13 cellular contexts compared by ENCODE assay signal in genomic region chr7:148540041-148540738, GRCh38. TPM values are rescaled to one million over a fixed set of nuclear protein-coding genes. Genes with fewer than 3 reads are reported as not detected.
DNase-seq lines count a peak whose midpoint lies in the region; ATAC-seq, FAIRE-seq and TF ChIP-seq lines count a peak whose summit lies in the region.
"Had no signal": no experiment of that assay in that cellular context is flagged by ENCODE, and none has a peak within 500 bp of the region (broad histone marks: within the 10 kb centered on the region; RNA-seq: fewer than 3 reads in every experiment).

No MANE protein-coding gene starts in this region.

- in situ Hi-C loops in astrocyte of the cerebellum (cut with HindIII; ENCODE audit: low sequenced_read_pairs), result no loop called here

- no peak for ATAC-seq in upper lobe of right lung
- ATAC-seq in HG02571 (IDR thresholded peaks at IDR 0.05; ENCODE audit: unreplicated experiment), result no peak
- no peak for ATAC-seq in GM19324 (IDR thresholded peaks at IDR 0.05; ENCODE audit: low FRiP score, unreplicated experiment)

- H3K4me3 ChIP-seq in astrocyte of the cerebellum (ENCODE audit: low read depth, low read length) (no peak overlapping the region), left ventricle myocardium inferior (no peak overlapping the region), skeletal muscle cell (ENCODE audit: low read depth, low read length) (no peak overlapping the region), upper lobe of right lung (no peak overlapping the region)

- TF ChIP-seq CTCF in astrocyte of the cerebellum (IDR thresholded peaks at IDR 0.05; ENCODE audit: low read depth, low read length, missing control alignments) (no peak), left ventricle myocardium inferior (IDR thresholded peaks at IDR 0.05; ENCODE audit: borderline replicate concordance) (no peak), upper lobe of right lung (IDR thresholded peaks at IDR 0.05) (no peak)

- no peaks in the 10 kb centered on the region for H3K4me1 ChIP-seq in left ventricle myocardium inferior
- no peaks in the 10 kb centered on the region for H3K4me1 ChIP-seq in upper lobe of right lung

- DNase-seq in H54 (ENCODE audit: insufficient read length, low spot score) (peak; percentile 74), astrocyte of the cerebellum (ENCODE audit: low read depth) (peak; percentile 60), left ventricle myocardium inferior (peak; percentile 65), skeletal muscle cell (ENCODE audit: low read depth) (peak; percentile 24), upper lobe of right lung (no peak), NOMO-1 (lab: John Stamatoyannopoulos, UW; ENCODE audit: unreplicated experiment in 2 of 2) (no peak)
- DNase-seq: GDM1, NCI-H2171 treated with DMSO at 0.1 percent for 48 hours had no signal

- no peaks in the 10 kb centered on the region for H3K36me3 ChIP-seq in left ventricle myocardium inferior
- H3K36me3 ChIP-seq in upper lobe of right lung, result no peaks in the 10 kb centered on the region

- peak; percentile 60 for FAIRE-seq in H54 (lab: Jason Lieb, UNC)
- FAIRE-seq: frontal cortex, TTC549 had no signal

- H3K27ac ChIP-seq in left ventricle myocardium inferior (replicated peaks) (no peak overlapping the region), upper lobe of right lung (no peak overlapping the region)
- H3K27ac ChIP-seq: HL-60 had no signal

- intact Hi-C loops in left ventricle myocardium inferior (cut with micrococcal nuclease) (no loop called here), upper lobe of right lung (cut with DNase I) (no loop called here)

- no peaks in the 10 kb centered on the region for H3K27me3 ChIP-seq in left ventricle myocardium inferior (ENCODE audit: low read depth)
- no peaks in the 10 kb centered on the region for H3K27me3 ChIP-seq in upper lobe of right lung

- no peak for TF ChIP-seq POLR2A in H54 (IDR thresholded peaks at IDR 0.05; ENCODE audit: low read depth, low read length)

- H3K9me3 ChIP-seq in left ventricle myocardium inferior (replicated peaks) (no peaks in the 10 kb centered on the region), upper lobe of right lung (no peaks in the 10 kb centered on the region)

RNA-seq across cellular contexts. Expression of gene C7orf33, which starts 50.4 kb away (rescaled TPM):
- total RNA-seq in left ventricle myocardium inferior, result not detected
- not detected for total RNA-seq in upper lobe of right lung
- total RNA-seq: frontal cortex had no signal

Comparison
In these comparisons a context has a peak if more than half of its experiments do, and no peak if none do; other contexts are left out.
1. DNase-seq: peak in H54 (single experiment), astrocyte of the cerebellum (single experiment), left ventricle myocardium inferior (single experiment) and skeletal muscle cell (single experiment); none in upper lobe of right lung (single experiment) and NOMO-1 (0 of 2).